In genomic region chr6:28615616-28615954, GRCh38 we compare ENCODE assay signal across 17 cellular contexts.
"Had no signal": no experiment of that assay in that cellular context is flagged by ENCODE, and none has a peak within 500 bp of the region (broad histone marks: within the 10 kb centered on the region; RNA-seq: fewer than 3 reads in every experiment).

No MANE protein-coding gene starts in this region.

- H3K4me3 ChIP-seq: heart left ventricle, mucosa of descending colon, right atrium auricular region, thyroid gland, upper lobe of left lung, uterus had no signal

- H3K4me1 ChIP-seq: foreskin keratinocyte, heart left ventricle, right atrium auricular region, thyroid gland, upper lobe of left lung, uterus had no signal

- H3K27ac ChIP-seq: foreskin keratinocyte, heart left ventricle, right atrium auricular region, thyroid gland, upper lobe of left lung, uterus had no signal

- H3K36me3 ChIP-seq: heart left ventricle, right atrium auricular region, thyroid gland, upper lobe of left lung, uterus had no signal

- H3K9me3 ChIP-seq: mucosa of descending colon, right atrium auricular region, thyroid gland, upper lobe of left lung, uterus had no signal

- DNase-seq: cortex of kidney; effector memory CD8-positive, alpha-beta T cell; foreskin keratinocyte; heart left ventricle; hypothalamus; islet precursor cell; mucosa of descending colon; naive thymus-derived CD8-positive, alpha-beta T cell; posterior cingulate gyrus; small intestine; stimulated activated CD4-positive, alpha-beta T cell treated with anti-CD3 and anti-CD28 coated beads, Interleukin-2, amount 100 ng/mL, for 48 hours; stimulated activated naive CD4-positive, alpha-beta T cell treated with Interleukin-2 at 50 U/mL for 16 hours; thyroid gland; uterus had no signal

- ATAC-seq: effector memory CD8-positive, alpha-beta T cell; foreskin keratinocyte; heart left ventricle; left lobe of liver; mucosa of descending colon; naive thymus-derived CD8-positive, alpha-beta T cell had no signal
